ENCODE assay signal across 1 cellular context in the genomic region with DNA sequence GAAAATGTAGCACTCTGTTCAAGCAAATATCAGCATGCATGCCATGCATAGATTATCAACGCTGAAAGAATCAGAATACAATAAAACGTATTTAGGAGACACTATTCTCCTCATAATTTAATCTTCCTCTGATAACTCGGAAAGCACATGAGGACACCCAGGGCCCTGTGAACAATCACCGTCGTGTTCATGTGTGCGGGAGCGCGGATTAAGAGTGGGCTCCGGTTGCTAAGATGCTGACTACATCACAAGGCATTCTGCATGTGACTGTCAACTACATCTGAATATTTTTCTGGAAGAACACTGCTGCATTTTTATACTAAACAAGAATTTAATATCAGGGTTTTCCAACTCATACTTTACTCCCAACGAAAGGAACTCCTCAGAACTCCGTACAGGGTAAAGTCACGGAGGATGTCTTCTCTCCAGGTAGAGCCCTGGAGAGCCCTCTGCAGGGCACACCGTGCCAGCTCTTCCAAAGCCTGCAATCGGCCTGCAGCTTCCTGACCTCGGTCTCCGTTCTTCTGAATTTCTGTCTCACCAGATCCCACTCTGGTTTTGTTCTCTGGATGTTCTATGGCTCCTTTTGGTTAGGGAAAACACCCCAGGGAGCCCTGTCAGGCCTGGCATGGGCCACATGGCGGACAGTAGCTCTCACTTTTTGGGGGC.
TF ChIP-seq lines count a peak whose summit lies in the region.

No MANE protein-coding gene starts in this region.

TF ChIP-seq in HepG2, 621 proteins besides CTCF, POLR2A, EP300 and RAD21:
- TF ChIP-seq THAP11 (CRISPR knock-in tag; IDR thresholded peaks at IDR 0.05), result no peak
- TF ChIP-seq ZNF10 (CRISPR knock-in tag; IDR thresholded peaks at IDR 0.05; ENCODE audit: borderline replicate concordance, low read depth), result no peak
- no peak for TF ChIP-seq ZNF232 (CRISPR knock-in tag; IDR thresholded peaks at IDR 0.05; ENCODE audit: borderline replicate concordance)
- no peak for TF ChIP-seq MAFK (conservative IDR thresholded peaks at IDR 0.05 in 1 of 2, IDR thresholded peaks at IDR 0.05 in 1 of 2; ENCODE audit: low read length in 2 of 2)
- TF ChIP-seq IRF2 (CRISPR knock-in tag; IDR thresholded peaks at IDR 0.05), result no peak
- TF ChIP-seq MTA3 (CRISPR knock-in tag; IDR thresholded peaks at IDR 0.05), result no peak
